1 cellular context compared by ENCODE assay signal in the genomic region with DNA sequence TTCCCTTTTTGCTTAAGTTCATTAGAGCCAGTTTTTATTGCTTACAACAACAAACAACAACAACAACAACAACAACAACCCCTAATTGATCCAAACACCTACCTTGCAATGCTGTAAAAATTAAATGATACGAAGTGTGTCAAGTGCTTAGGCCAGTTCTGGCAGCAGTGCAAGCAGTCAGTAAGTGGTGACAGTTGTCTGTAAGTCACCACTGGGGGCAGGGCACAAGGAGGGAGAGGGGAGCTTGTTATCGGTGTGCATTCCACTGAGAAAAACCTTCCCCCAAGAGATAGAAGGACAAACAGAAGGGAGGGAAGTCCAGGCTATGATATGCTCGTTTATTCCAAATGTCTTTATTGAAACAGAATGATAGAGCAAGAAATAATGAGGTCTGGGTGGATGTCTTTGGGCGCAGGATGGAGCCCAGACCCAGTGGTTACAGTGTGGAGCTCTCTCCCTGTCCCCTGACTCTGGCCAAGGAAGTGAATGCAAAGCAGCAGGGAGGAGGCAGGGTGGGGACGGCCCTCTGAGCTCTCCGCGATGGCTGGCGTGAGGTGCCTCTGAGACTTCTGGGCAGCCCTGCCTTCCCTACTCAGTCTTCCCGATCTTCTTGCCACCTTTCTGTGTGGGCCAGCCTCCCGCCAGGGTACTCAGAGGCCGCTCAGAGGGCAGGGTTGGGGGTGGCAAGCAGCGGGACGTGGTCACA.
TF ChIP-seq lines count a peak whose summit lies in the region.

No MANE protein-coding gene starts in this region.

TF ChIP-seq in HepG2, 621 proteins besides CTCF, POLR2A, EP300 and RAD21 (continued from another document):
- TF ChIP-seq, protein P1, sequence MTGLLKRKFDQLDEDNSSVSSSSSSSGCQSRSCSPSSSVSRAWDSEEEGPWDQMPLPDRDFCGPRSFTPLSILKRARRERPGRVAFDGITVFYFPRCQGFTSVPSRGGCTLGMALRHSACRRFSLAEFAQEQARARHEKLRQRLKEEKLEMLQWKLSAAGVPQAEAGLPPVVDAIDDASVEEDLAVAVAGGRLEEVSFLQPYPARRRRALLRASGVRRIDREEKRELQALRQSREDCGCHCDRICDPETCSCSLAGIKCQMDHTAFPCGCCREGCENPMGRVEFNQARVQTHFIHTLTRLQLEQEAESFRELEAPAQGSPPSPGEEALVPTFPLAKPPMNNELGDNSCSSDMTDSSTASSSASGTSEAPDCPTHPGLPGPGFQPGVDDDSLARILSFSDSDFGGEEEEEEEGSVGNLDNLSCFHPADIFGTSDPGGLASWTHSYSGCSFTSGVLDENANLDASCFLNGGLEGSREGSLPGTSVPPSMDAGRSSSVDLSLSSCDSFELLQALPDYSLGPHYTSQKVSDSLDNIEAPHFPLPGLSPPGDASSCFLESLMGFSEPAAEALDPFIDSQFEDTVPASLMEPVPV (CRISPR knock-in tag; IDR thresholded peaks at IDR 0.05): no peak
- TF ChIP-seq ZSCAN31 (CRISPR knock-in tag; IDR thresholded peaks at IDR 0.05; ENCODE audit: low read depth): no peak
- TF ChIP-seq, protein P2, sequence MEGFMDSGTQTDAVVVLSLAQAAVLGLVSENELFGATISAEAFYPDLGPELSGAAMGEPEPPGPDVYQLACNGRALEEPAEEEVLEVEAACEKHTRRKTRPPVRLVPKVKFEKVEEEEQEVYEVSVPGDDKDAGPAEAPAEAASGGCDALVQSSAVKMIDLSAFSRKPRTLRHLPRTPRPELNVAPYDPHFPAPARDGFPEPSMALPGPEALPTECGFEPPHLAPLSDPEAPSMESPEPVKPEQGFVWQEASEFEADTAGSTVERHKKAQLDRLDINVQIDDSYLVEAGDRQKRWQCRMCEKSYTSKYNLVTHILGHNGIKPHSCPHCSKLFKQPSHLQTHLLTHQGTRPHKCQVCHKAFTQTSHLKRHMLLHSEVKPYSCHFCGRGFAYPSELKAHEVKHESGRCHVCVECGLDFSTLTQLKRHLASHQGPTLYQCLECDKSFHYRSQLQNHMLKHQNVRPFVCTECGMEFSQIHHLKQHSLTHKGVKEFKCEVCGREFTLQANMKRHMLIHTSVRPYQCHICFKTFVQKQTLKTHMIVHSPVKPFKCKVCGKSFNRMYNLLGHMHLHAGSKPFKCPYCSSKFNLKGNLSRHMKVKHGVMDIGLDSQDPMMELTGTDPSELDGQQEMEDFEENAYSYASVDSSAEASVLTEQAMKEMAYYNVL (CRISPR knock-in tag; IDR thresholded peaks at IDR 0.05; ENCODE audit: borderline replicate concordance): no peak
- TF ChIP-seq DPF2 (CRISPR knock-in tag; IDR thresholded peaks at IDR 0.05; ENCODE audit: borderline replicate concordance, low read depth): no peak
- TF ChIP-seq, protein P3, sequence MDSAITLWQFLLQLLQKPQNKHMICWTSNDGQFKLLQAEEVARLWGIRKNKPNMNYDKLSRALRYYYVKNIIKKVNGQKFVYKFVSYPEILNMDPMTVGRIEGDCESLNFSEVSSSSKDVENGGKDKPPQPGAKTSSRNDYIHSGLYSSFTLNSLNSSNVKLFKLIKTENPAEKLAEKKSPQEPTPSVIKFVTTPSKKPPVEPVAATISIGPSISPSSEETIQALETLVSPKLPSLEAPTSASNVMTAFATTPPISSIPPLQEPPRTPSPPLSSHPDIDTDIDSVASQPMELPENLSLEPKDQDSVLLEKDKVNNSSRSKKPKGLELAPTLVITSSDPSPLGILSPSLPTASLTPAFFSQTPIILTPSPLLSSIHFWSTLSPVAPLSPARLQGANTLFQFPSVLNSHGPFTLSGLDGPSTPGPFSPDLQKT (CRISPR knock-in tag; IDR thresholded peaks at IDR 0.05; ENCODE audit: borderline replicate concordance): no peak
- no peak for TF ChIP-seq ZFP41 (CRISPR knock-in tag; IDR thresholded peaks at IDR 0.05; ENCODE audit: borderline replicate concordance)
- TF ChIP-seq JUND (CRISPR knock-in tag; IDR thresholded peaks at IDR 0.05): no peak
- TF ChIP-seq RAD51 (IDR thresholded peaks at IDR 0.05; ENCODE audit: borderline replicate concordance): 0 out of 2 replicates have a peak, but pooled peaks have one; percentile 6
- TF ChIP-seq, protein P4, sequence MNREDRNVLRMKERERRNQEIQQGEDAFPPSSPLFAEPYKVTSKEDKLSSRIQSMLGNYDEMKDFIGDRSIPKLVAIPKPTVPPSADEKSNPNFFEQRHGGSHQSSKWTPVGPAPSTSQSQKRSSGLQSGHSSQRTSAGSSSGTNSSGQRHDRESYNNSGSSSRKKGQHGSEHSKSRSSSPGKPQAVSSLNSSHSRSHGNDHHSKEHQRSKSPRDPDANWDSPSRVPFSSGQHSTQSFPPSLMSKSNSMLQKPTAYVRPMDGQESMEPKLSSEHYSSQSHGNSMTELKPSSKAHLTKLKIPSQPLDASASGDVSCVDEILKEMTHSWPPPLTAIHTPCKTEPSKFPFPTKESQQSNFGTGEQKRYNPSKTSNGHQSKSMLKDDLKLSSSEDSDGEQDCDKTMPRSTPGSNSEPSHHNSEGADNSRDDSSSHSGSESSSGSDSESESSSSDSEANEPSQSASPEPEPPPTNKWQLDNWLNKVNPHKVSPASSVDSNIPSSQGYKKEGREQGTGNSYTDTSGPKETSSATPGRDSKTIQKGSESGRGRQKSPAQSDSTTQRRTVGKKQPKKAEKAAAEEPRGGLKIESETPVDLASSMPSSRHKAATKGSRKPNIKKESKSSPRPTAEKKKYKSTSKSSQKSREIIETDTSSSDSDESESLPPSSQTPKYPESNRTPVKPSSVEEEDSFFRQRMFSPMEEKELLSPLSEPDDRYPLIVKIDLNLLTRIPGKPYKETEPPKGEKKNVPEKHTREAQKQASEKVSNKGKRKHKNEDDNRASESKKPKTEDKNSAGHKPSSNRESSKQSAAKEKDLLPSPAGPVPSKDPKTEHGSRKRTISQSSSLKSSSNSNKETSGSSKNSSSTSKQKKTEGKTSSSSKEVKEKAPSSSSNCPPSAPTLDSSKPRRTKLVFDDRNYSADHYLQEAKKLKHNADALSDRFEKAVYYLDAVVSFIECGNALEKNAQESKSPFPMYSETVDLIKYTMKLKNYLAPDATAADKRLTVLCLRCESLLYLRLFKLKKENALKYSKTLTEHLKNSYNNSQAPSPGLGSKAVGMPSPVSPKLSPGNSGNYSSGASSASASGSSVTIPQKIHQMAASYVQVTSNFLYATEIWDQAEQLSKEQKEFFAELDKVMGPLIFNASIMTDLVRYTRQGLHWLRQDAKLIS (CRISPR knock-in tag; IDR thresholded peaks at IDR 0.05): no peak
- TF ChIP-seq HES4 (CRISPR knock-in tag; IDR thresholded peaks at IDR 0.05; ENCODE audit: borderline replicate concordance): no peak
- TF ChIP-seq ZNF674 (CRISPR knock-in tag; IDR thresholded peaks at IDR 0.05; ENCODE audit: low read depth): no peak
- TF ChIP-seq ZNF382 (CRISPR knock-in tag; IDR thresholded peaks at IDR 0.05; ENCODE audit: borderline replicate concordance): no peak
- TF ChIP-seq, protein P5, sequence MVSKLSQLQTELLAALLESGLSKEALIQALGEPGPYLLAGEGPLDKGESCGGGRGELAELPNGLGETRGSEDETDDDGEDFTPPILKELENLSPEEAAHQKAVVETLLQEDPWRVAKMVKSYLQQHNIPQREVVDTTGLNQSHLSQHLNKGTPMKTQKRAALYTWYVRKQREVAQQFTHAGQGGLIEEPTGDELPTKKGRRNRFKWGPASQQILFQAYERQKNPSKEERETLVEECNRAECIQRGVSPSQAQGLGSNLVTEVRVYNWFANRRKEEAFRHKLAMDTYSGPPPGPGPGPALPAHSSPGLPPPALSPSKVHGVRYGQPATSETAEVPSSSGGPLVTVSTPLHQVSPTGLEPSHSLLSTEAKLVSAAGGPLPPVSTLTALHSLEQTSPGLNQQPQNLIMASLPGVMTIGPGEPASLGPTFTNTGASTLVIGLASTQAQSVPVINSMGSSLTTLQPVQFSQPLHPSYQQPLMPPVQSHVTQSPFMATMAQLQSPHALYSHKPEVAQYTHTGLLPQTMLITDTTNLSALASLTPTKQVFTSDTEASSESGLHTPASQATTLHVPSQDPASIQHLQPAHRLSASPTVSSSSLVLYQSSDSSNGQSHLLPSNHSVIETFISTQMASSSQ (IDR thresholded peaks at IDR 0.05; ENCODE audit: low read depth): no peak
- TF ChIP-seq, protein P5 (CRISPR knock-in tag; IDR thresholded peaks at IDR 0.05; ENCODE audit: borderline replicate concordance): 0 out of 2 replicates have a peak, but pooled peaks have one; percentile 44
- no peak for TF ChIP-seq HNF4G (IDR thresholded peaks at IDR 0.05; ENCODE audit: borderline replicate concordance, low read depth, low read length)
- TF ChIP-seq HNF4G (CRISPR knock-in tag; IDR thresholded peaks at IDR 0.05; ENCODE audit: borderline replicate concordance, low read depth): no peak
- peak; percentile 58 for TF ChIP-seq XRCC5 (optimal IDR thresholded peaks at IDR 0.05; ENCODE audit: low read length)
- no peak for TF ChIP-seq KDM4B (CRISPR knock-in tag; IDR thresholded peaks at IDR 0.05)
TF ChIP-seq in HepG2: peak in this region for 11.
